9 cellular contexts compared by ENCODE assay signal in the genomic region with DNA sequence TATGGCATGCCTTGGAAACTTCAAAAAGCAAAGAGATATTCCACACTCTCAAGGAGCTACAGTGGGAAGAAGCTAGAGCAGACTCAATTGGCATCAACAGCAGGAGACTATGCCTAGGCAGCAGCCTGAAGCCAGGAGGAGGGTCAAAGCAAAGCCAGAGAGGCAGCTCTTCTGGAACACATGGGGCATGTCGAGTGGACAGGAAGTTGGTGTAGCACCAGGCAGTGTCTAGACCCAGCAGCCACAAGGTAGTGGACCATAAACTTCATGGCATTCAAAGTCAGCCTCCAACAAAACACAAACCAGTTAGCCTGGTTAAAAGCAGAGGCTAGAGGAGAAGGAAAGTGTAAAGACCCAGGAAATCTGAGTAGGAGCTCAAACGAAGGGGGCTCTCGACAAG.
DNase-seq lines count a peak whose midpoint lies in the region; ATAC-seq and TF ChIP-seq lines count a peak whose summit lies in the region.
"Had no signal": no experiment of that assay in that cellular context is flagged by ENCODE, and none has a peak within 500 bp of the region (broad histone marks: within the 10 kb centered on the region; RNA-seq: fewer than 3 reads in every experiment).

No MANE protein-coding gene starts in this region.

- TF ChIP-seq POLR2A in upper lobe of left lung (IDR thresholded peaks at IDR 0.05), result no peak

- H3K27me3 ChIP-seq in right atrium auricular region (no peaks in the 10 kb centered on the region), upper lobe of left lung (no peaks in the 10 kb centered on the region)

- DNase-seq in right atrium auricular region (ENCODE audit: low spot score) (no peak), left ventricle myocardium superior (no peak), upper lobe of left lung (no peak), islet precursor cell (no peak), cerebellar nuclear complex (lab: John Stamatoyannopoulos, UW) (no peak), NCI-H524 (lab: John Stamatoyannopoulos, UW) (no peak)
- DNase-seq: caudate nucleus had no signal

- H3K36me3 ChIP-seq in right atrium auricular region, result no peaks in the 10 kb centered on the region
- H3K36me3 ChIP-seq in upper lobe of left lung, result no peaks in the 10 kb centered on the region

- no peak for TF ChIP-seq EP300 in upper lobe of left lung (IDR thresholded peaks at IDR 0.05)

- intact Hi-C loops in left ventricle myocardium superior (cut with micrococcal nuclease), result no loop called here

- H3K4me1 ChIP-seq in right atrium auricular region (peaks cover 0 to 22% of the 10 kb centered on the region in 2 donors), upper lobe of left lung (no peaks in the 10 kb centered on the region)

- no peak for TF ChIP-seq CTCF in right atrium auricular region (IDR thresholded peaks at IDR 0.05)
- TF ChIP-seq CTCF in upper lobe of left lung (IDR thresholded peaks at IDR 0.05), result no peak

- peak overlapping the region; percentile 16 to 37 for H3K27ac ChIP-seq in right atrium auricular region
- no peak overlapping the region for H3K27ac ChIP-seq in upper lobe of left lung

- 43 to 49% methylated on average over 3 of the region's 3 CpGs for WGBS in upper lobe of left lung, 2 donors

- H3K4me3 ChIP-seq in right atrium auricular region (no peak overlapping the region), upper lobe of left lung (no peak overlapping the region)

- H3K9me3 ChIP-seq in right atrium auricular region (no peaks in the 10 kb centered on the region), upper lobe of left lung (no peaks in the 10 kb centered on the region)

- no peak for ATAC-seq in left ventricle myocardium superior
- peak; percentile 36 for ATAC-seq in HG02798 (IDR thresholded peaks at IDR 0.05; ENCODE audit: poor library complexity, unreplicated experiment)
- ATAC-seq in HG03575 (IDR thresholded peaks at IDR 0.05; ENCODE audit: extremely low read depth, insufficient number of reproducible peaks, low FRiP score, unreplicated experiment), result peak; percentile 8
- peak; percentile 11 to 19 for ATAC-seq in upper lobe of left lung (ENCODE audit: low FRiP score in 2 of 2)

Comparison
In these comparisons a context has a peak if more than half of its experiments do, and no peak if none do; other contexts are left out.
1. H3K27ac ChIP-seq: peak in right atrium auricular region (2 of 2); none in upper lobe of left lung (0 of 4).